ENCODE assay signal across 8 cellular contexts in the genomic region with DNA sequence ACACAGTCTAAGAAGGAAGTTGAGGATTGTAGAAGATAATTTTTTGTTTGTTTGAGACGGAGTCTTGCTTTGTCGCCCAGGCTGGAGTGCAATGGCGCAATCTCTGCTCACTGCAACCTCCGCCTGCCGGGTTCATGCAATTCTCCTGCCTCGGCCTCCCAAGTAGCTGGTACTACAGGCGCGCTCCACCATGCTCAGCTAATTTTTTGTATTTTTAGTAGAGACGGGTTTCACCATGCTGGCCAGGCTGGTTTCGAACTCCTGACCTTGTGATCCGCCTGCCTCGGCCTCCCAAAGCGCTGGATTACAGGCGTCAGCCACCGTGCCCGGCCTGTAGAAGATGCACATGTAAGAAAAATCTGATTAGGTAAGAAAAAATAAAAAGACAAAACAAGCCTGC. TPM values are rescaled to one million over a fixed set of nuclear protein-coding genes. Genes with fewer than 3 reads are reported as not detected.
DNase-seq lines count a peak whose midpoint lies in the region; ATAC-seq and TF ChIP-seq lines count a peak whose summit lies in the region.
"Not testable (repeated sequence)": the region's sequence is repeated elsewhere in the genome, so short reads cannot be mapped to it uniquely, and the experiment has no call there.

No MANE protein-coding gene starts in this region.

- peak overlapping the region; percentile 76 to 90 for H3K4me3 Mint-ChIP-seq in activated T-cell treated with anti-CD3 and anti-CD28 coated beads, Interleukin-2, amount 50 U/mL, for 72 hours
- H3K4me3 Mint-ChIP-seq in naive thymus-derived CD8-positive, alpha-beta T cell: peak overlapping the region; percentile 70 to 97 (median 89)

- not testable (repeated sequence) for H2AFZ ChIP-seq in ACC112 (ENCODE audit: low read length, unreplicated experiment)

- DNase-seq in HAP-1 (ENCODE audit: low spot score in 2 of 2); RWPE1 (ENCODE audit: low spot score); activated T-cell treated with anti-CD3 and anti-CD28 coated beads, Interleukin-2, amount 50 U/mL, for 72 hours; choroid plexus epithelial cell (ENCODE audit: low read depth); heart left ventricle; naive thymus-derived CD8-positive, alpha-beta T cell; spleen: not testable (repeated sequence)

- H3K4me1 Mint-ChIP-seq in activated T-cell treated with anti-CD3 and anti-CD28 coated beads, Interleukin-2, amount 50 U/mL, for 72 hours (ENCODE audit: low read depth): peaks cover 69% of the 10 kb centered on the region
- H3K4me1 Mint-ChIP-seq in naive thymus-derived CD8-positive, alpha-beta T cell: peaks cover 29 to 77% (median 70%) of the 10 kb centered on the region in 4 donors

- WGBS in heart left ventricle, 4 donors: 79 to 83% (median 81%) methylated on average over 16 of the region's 16 CpGs
- WGBS in spleen, 5 donors: 79 to 85% (median 79%) methylated on average over 16 of the region's 16 CpGs

- in situ Hi-C loops in HAP-1 (cut with MboI; ENCODE audit: low sequenced_read_pairs): not testable (repeated sequence)

- H3K9me3 Mint-ChIP-seq in activated T-cell treated with anti-CD3 and anti-CD28 coated beads, Interleukin-2, amount 50 U/mL, for 72 hours; naive thymus-derived CD8-positive, alpha-beta T cell: not testable (repeated sequence)

- peaks cover 13 to 29% of the 10 kb centered on the region in 2 donors for H3K36me3 Mint-ChIP-seq in activated T-cell treated with anti-CD3 and anti-CD28 coated beads, Interleukin-2, amount 50 U/mL, for 72 hours (ENCODE audit: insufficient read depth in 2 of 2)
- peaks cover 0 to 58% (median 11%) of the 10 kb centered on the region in 3 donors for H3K36me3 Mint-ChIP-seq in naive thymus-derived CD8-positive, alpha-beta T cell

- not testable (repeated sequence) for TF ChIP-seq CTCF in RWPE1 (conservative IDR thresholded peaks at IDR 0.05; ENCODE audit: low read depth); choroid plexus epithelial cell (conservative IDR thresholded peaks at IDR 0.05; ENCODE audit: low read depth, low read length); heart left ventricle (IDR thresholded peaks at IDR 0.05); spleen (IDR thresholded peaks at IDR 0.05 in 8 of 11, conservative IDR thresholded peaks at IDR 0.05 in 3 of 11)

- H3K79me2 ChIP-seq in ACC112 (ENCODE audit: control insufficient read depth, insufficient read depth, low read length, unreplicated experiment): peaks cover 72% of the 10 kb centered on the region

- H3K27ac ChIP-seq in ACC112 (ENCODE audit: low read depth, low read length): peak overlapping the region; percentile 99; the same call in 1 of the 2 replicates
- peak overlapping the region; percentile 55 for H3K27ac ChIP-seq in RWPE1
- H3K27ac ChIP-seq in heart left ventricle: peak overlapping the region in 4 of 12 donors; percentile 99 to 100 (median 100)
- H3K27ac ChIP-seq in spleen: peak overlapping the region in 6 of 8 donors; percentile 99 to 100 (median 100)

- H3K27me3 Mint-ChIP-seq in activated T-cell treated with anti-CD3 and anti-CD28 coated beads, Interleukin-2, amount 50 U/mL, for 72 hours (ENCODE audit: low read depth); naive thymus-derived CD8-positive, alpha-beta T cell: not testable (repeated sequence)

- not testable (repeated sequence) for H3K27me3 ChIP-seq in ACC112 (ENCODE audit: insufficient read depth, low read length); HAP-1 (ENCODE audit: low read depth); heart left ventricle; spleen (replicated peaks in 1 of 7)

- H3K9me3 ChIP-seq in HAP-1, heart left ventricle, spleen: not testable (repeated sequence)

- H3K4me1 ChIP-seq in ACC112 (ENCODE audit: control insufficient read depth, insufficient read depth, low read length, unreplicated experiment) (peaks cover 15% of the 10 kb centered on the region), HAP-1 (peaks cover 12% of the 10 kb centered on the region), heart left ventricle (peaks cover under 1 to 62% (median 51%) of the 10 kb centered on the region in 12 donors), spleen (peaks cover 39 to 80% (median 73%) of the 10 kb centered on the region in 6 donors)

- ATAC-seq in activated T-cell treated with anti-CD3 and anti-CD28 coated beads, Interleukin-2, amount 50 U/mL, for 72 hours (replicated peaks in 1 of 2); heart left ventricle; naive thymus-derived CD8-positive, alpha-beta T cell: not testable (repeated sequence)

- CTCF ChIA-PET in RWPE1 (lab: Yijun Ruan, JAX): interaction anchor here (0.7 kb wide), 1 partner anchor 86 kb away, joined by 4 read pairs; no protein-coding TSS in a partner anchor

- H3K36me3 ChIP-seq in ACC112 (ENCODE audit: insufficient read depth, low read length): peaks cover 28% of the 10 kb centered on the region
- H3K36me3 ChIP-seq in HAP-1 (replicated peaks): peaks cover 49% of the 10 kb centered on the region
- H3K36me3 ChIP-seq in heart left ventricle: peaks cover 0 to 49% (median 20%) of the 10 kb centered on the region in 9 donors
- H3K36me3 ChIP-seq in spleen: peaks cover 0 to 48% (median 9%) of the 10 kb centered on the region in 6 donors

- POLR2A ChIA-PET in RWPE1 (lab: Yijun Ruan, JAX; ENCODE audit: low non-redundant PET): not testable (repeated sequence)
- POLR2A ChIA-PET in naive thymus-derived CD8-positive, alpha-beta T cell (lab: Charles Lee): interaction anchor here (4.2 kb wide), 1 partner anchor 101 kb away, joined by 55 read pairs; the partner anchor contains the start of gene HEXA

- TF ChIP-seq POLR2A in heart left ventricle (IDR thresholded peaks at IDR 0.05); spleen (IDR thresholded peaks at IDR 0.05): not testable (repeated sequence)

- intact Hi-C loops in heart left ventricle (cut with DNase I): loop anchor here in 7 of 10 donors (5.0 to 10.0 kb wide), 5 partner anchors 36 to 208 kb away; partner anchors contain the start of genes HEXA (in 2 of the 7), BBS4 (in 1 of the 7) and HIGD2B (in 1 of the 7)
- intact Hi-C loops in spleen (cut with DNase I; ENCODE audit: low total_unique reads): not testable (repeated sequence)

- peak overlapping the region; percentile 90 for H3K27ac Mint-ChIP-seq in activated T-cell treated with anti-CD3 and anti-CD28 coated beads, Interleukin-2, amount 50 U/mL, for 72 hours
- H3K27ac Mint-ChIP-seq in naive thymus-derived CD8-positive, alpha-beta T cell: peak overlapping the region; percentile 57 to 93 (median 86)

- H3K4me3 ChIP-seq in ACC112 (ENCODE audit: low read depth, low read length) (peak overlapping the region; percentile 93), HAP-1 (peak overlapping the region; percentile 67), choroid plexus epithelial cell (ENCODE audit: low read depth, low read length) (peak overlapping the region; percentile 99), heart left ventricle (peak overlapping the region in 10 of 12 donors; percentile 62 to 95 (median 81)), spleen (peak overlapping the region in 6 of 8 donors; percentile 2 to 91 (median 62))

RNA-seq across cellular contexts. Expression of gene ARIH1, which starts 2.2 kb away (rescaled TPM):
- 100 to 1,000 TPM; 206 to 227 TPM for total RNA-seq in activated T-cell treated with anti-CD3 and anti-CD28 coated beads, Interleukin-2, amount 50 U/mL, for 72 hours
- total RNA-seq in heart left ventricle (100 to 1,000 TPM in 7 of 9 donors, 10 to 100 TPM in 2; 50.2 to 217 (median 167) TPM), spleen (100 to 1,000 TPM in 4 of 7 donors, 10 to 100 TPM in 3; 46.2 to 171 (median 147) TPM)
- polyA plus RNA-seq in heart left ventricle (10 to 100 TPM; 25.3 to 34.9 TPM), spleen (10 to 100 TPM; 14.8 to 24.2 (median 15.5) TPM)
- total RNA-seq in naive thymus-derived CD8-positive, alpha-beta T cell: 100 to 1,000 TPM; 191 to 197 TPM
- 10 to 100 TPM; 10.3 to 19.0 (median 18.0) TPM for polyA plus RNA-seq in naive thymus-derived CD8-positive, alpha-beta T cell
